ENCODE assay signal across 22 cellular contexts in genomic region chr2:232525199-232525598, GRCh38. TPM values are rescaled to one million over a fixed set of nuclear protein-coding genes. Genes with fewer than 3 reads are reported as not detected.
"Had no signal": no experiment of that assay in that cellular context is flagged by ENCODE, and none has a peak within 500 bp of the region (broad histone marks: within the 10 kb centered on the region; RNA-seq: fewer than 3 reads in every experiment).

No MANE protein-coding gene starts in this region.

- H3K27ac Mint-ChIP-seq: activated B cell treated with CpG ODN at 0.5 μM for 24 hours; activated CD4-positive, alpha-beta T cell treated with anti-CD3 and anti-CD28 coated beads, Interleukin-2, amount 10 ng/mL, durations not matched to agents 24 days and 14 days; activated CD8-positive, alpha-beta memory T cell treated with anti-CD3 and anti-CD28 coated beads, Interleukin-2, amount 10 ng/mL, durations not matched to agents 7 days and 5 days; activated T-cell treated with anti-CD3 and anti-CD28 coated beads, Interleukin-2, amount 50 U/mL, for 24 hours; activated T-helper 1 cell treated with anti-CD3 and anti-CD28 coated beads, Interleukin-12 subunit alpha, Interleukin-12 subunit beta, Interleukin-2, Interleukin-4 antibody, amounts not matched to agents 30 ng/mL and 10 ng/mL and 1 ng/mL, durations not matched to agents 14 hours and 24 hours and 36 hours; T-helper 17 cell had no signal

- DNase-seq: activated B cell treated with CpG ODN at 0.5 μM for 24 hours; activated CD4-positive, alpha-beta T cell treated with anti-CD3 and anti-CD28 coated beads for 1 hour; activated CD4-positive, alpha-beta T cell treated with anti-CD3 and anti-CD28 coated beads, Interleukin-2, amount 10 ng/mL, durations not matched to agents 24 days and 14 days; activated CD4-positive, alpha-beta T cell treated with anti-CD3 and anti-CD28 coated beads, Interleukin-2, amount 50 U/mL, for 48 hours; activated CD8-positive, alpha-beta memory T cell treated with anti-CD3 and anti-CD28 coated beads, Interleukin-2, amount 10 ng/mL, durations not matched to agents 7 days and 5 days; activated effector memory CD4-positive, alpha-beta T cell treated with Interleukin-2 at 50 U/mL for 16 hours; activated naive CD4-positive, alpha-beta T cell; activated T-cell treated with anti-CD3 and anti-CD28 coated beads, Interleukin-2, amount 50 U/mL, for 24 hours; aorta; Kasumi-1; NCI-H1048; NCI-H187 treated with DMSO at 0.1 percent for 48 hours; NCI-H2081 treated with DMSO at 0.1 percent for 48 hours; NCI-H446; Peyer's patch; SHP77 treated with DMSO at 0.1 percent for 48 hours; T-helper 17 cell; T-helper 9 cell had no signal

- H3K9me3 Mint-ChIP-seq: activated B cell treated with CpG ODN at 0.5 μM for 24 hours; activated CD4-positive, alpha-beta T cell treated with anti-CD3 and anti-CD28 coated beads, Interleukin-2, amount 10 ng/mL, durations not matched to agents 24 days and 14 days; activated naive CD4-positive, alpha-beta T cell treated with anti-CD3 and anti-CD28 coated beads, Interleukin-2, amount 50 U/mL, for 24 hours; activated T-cell treated with anti-CD3 and anti-CD28 coated beads, Interleukin-2, amount 50 U/mL, for 24 hours; activated T-helper 1 cell treated with anti-CD3 and anti-CD28 coated beads, Interleukin-12 subunit alpha, Interleukin-12 subunit beta, Interleukin-2, Interleukin-4 antibody, amounts not matched to agents 30 ng/mL and 10 ng/mL and 1 ng/mL, durations not matched to agents 14 hours and 24 hours and 36 hours had no signal

- H3K36me3 Mint-ChIP-seq: activated CD8-positive, alpha-beta memory T cell treated with anti-CD3 and anti-CD28 coated beads, Interleukin-2, amount 10 ng/mL, durations not matched to agents 7 days and 5 days; activated naive CD4-positive, alpha-beta T cell treated with anti-CD3 and anti-CD28 coated beads, Interleukin-2, amount 50 U/mL, for 24 hours had no signal

- H3K27ac ChIP-seq: breast epithelium, Peyer's patch, RWPE1 had no signal

- H3K36me3 ChIP-seq: breast epithelium, Peyer's patch had no signal

- H3K4me3 Mint-ChIP-seq: activated CD4-positive, alpha-beta T cell treated with anti-CD3 and anti-CD28 coated beads, Interleukin-2, amount 10 ng/mL, durations not matched to agents 24 days and 14 days; activated CD8-positive, alpha-beta memory T cell treated with anti-CD3 and anti-CD28 coated beads, Interleukin-2, amount 10 ng/mL, durations not matched to agents 7 days and 5 days; activated T-cell treated with anti-CD3 and anti-CD28 coated beads, Interleukin-2, amount 50 U/mL, for 24 hours; activated T-helper 1 cell treated with anti-CD3 and anti-CD28 coated beads, Interleukin-12 subunit alpha, Interleukin-12 subunit beta, Interleukin-2, Interleukin-4 antibody, amounts not matched to agents 30 ng/mL and 10 ng/mL and 1 ng/mL, durations not matched to agents 14 hours and 24 hours and 36 hours had no signal

- H3K4me3 ChIP-seq: Peyer's patch had no signal

- ATAC-seq: activated CD8-positive, alpha-beta memory T cell treated with anti-CD3 and anti-CD28 coated beads, Interleukin-2, amount 10 ng/mL, durations not matched to agents 7 days and 5 days; T-helper 17 cell had no signal

- H3K9me3 ChIP-seq: breast epithelium, Peyer's patch had no signal

RNA-seq across cellular contexts. Expression of gene CHRND, which starts 0.8 kb away (rescaled TPM):
- total RNA-seq: activated B cell treated with CpG ODN at 0.5 μM for 24 hours; activated CD4-positive, alpha-beta T cell treated with anti-CD3 and anti-CD28 coated beads, Interleukin-2, amount 10 ng/mL, durations not matched to agents 24 days and 14 days; activated CD8-positive, alpha-beta memory T cell treated with anti-CD3 and anti-CD28 coated beads, Interleukin-2, amount 10 ng/mL, durations not matched to agents 7 days and 5 days; activated T-helper 1 cell treated with anti-CD3 and anti-CD28 coated beads, Interleukin-12 subunit alpha, Interleukin-12 subunit beta, Interleukin-2, Interleukin-4 antibody, amounts not matched to agents 30 ng/mL and 10 ng/mL and 1 ng/mL, durations not matched to agents 14 hours and 24 hours and 36 hours; aorta; breast epithelium; Peyer's patch; T-helper 17 cell had no signal

RNA-seq across cellular contexts. Expression of gene PRSS56, which starts 5.0 kb away (rescaled TPM):
- total RNA-seq: activated B cell treated with CpG ODN at 0.5 μM for 24 hours; activated CD4-positive, alpha-beta T cell treated with anti-CD3 and anti-CD28 coated beads, Interleukin-2, amount 10 ng/mL, durations not matched to agents 24 days and 14 days; activated CD8-positive, alpha-beta memory T cell treated with anti-CD3 and anti-CD28 coated beads, Interleukin-2, amount 10 ng/mL, durations not matched to agents 7 days and 5 days; activated T-helper 1 cell treated with anti-CD3 and anti-CD28 coated beads, Interleukin-12 subunit alpha, Interleukin-12 subunit beta, Interleukin-2, Interleukin-4 antibody, amounts not matched to agents 30 ng/mL and 10 ng/mL and 1 ng/mL, durations not matched to agents 14 hours and 24 hours and 36 hours; aorta; breast epithelium; Peyer's patch; T-helper 17 cell had no signal

RNA-seq across cellular contexts. Expression of gene CHRNG, which starts 14.3 kb away (rescaled TPM):
- total RNA-seq: activated B cell treated with CpG ODN at 0.5 μM for 24 hours; activated CD4-positive, alpha-beta T cell treated with anti-CD3 and anti-CD28 coated beads, Interleukin-2, amount 10 ng/mL, durations not matched to agents 24 days and 14 days; activated CD8-positive, alpha-beta memory T cell treated with anti-CD3 and anti-CD28 coated beads, Interleukin-2, amount 10 ng/mL, durations not matched to agents 7 days and 5 days; activated T-helper 1 cell treated with anti-CD3 and anti-CD28 coated beads, Interleukin-12 subunit alpha, Interleukin-12 subunit beta, Interleukin-2, Interleukin-4 antibody, amounts not matched to agents 30 ng/mL and 10 ng/mL and 1 ng/mL, durations not matched to agents 14 hours and 24 hours and 36 hours; aorta; breast epithelium; Peyer's patch; T-helper 17 cell had no signal
